ENCODE assay signal across 8 cellular contexts in genomic region chr6:33207569-33208088, GRCh38.
DNase-seq lines count a peak whose midpoint lies in the region; ATAC-seq and TF ChIP-seq lines count a peak whose summit lies in the region.

No MANE protein-coding gene starts in this region.

- H3K27ac ChIP-seq in layer of hippocampus (ENCODE audit: low read depth, low read length), result peak overlapping the region; percentile 94

- no peak for ATAC-seq in central memory CD8-positive, alpha-beta T cell (replicated peaks; ENCODE audit: extremely low read depth, poor library complexity, severe bottlenecking)
- ATAC-seq in HG03354 (IDR thresholded peaks at IDR 0.05; ENCODE audit: poor library complexity, severe bottlenecking, unreplicated experiment), result no peak

- H3K36me3 Mint-ChIP-seq in central memory CD8-positive, alpha-beta T cell (ENCODE audit: insufficient read depth), result peaks cover 38% of the 10 kb centered on the region

- no peaks in the 10 kb centered on the region for H3K27me3 ChIP-seq in layer of hippocampus (ENCODE audit: control insufficient read depth, insufficient read depth, low read length)

- in situ Hi-C loops in GM13976 (cut with MboI; ENCODE audit: low sequenced_read_pairs, unreplicated experiment), result no loop called here

- no peaks in the 10 kb centered on the region for H3K9me3 Mint-ChIP-seq in central memory CD8-positive, alpha-beta T cell

- peaks cover 5% of the 10 kb centered on the region for H3K27me3 Mint-ChIP-seq in central memory CD8-positive, alpha-beta T cell

- DNase-seq in GM12864 (ENCODE audit: low read depth) (no peak), NCI-H2227 treated with DMSO at 0.1 percent for 48 hours (lab: John Stamatoyannopoulos, UW) (peak; percentile 40), stromal cell of bone marrow (ENCODE audit: low read depth) (peak; percentile 36), GM13976 (ENCODE audit: low spot score) (no peak), COR-L47 (lab: John Stamatoyannopoulos, UW) (no peak)
- DNase-seq in central memory CD8-positive, alpha-beta T cell (ENCODE audit: low spot score in 2 of 2), result no peak

- TF ChIP-seq CTCF in GM12864 (IDR thresholded peaks at IDR 0.05; ENCODE audit: low read depth, low read length, missing control alignments) (no peak), GM13976 (IDR thresholded peaks at IDR 0.05; ENCODE audit: borderline replicate concordance, control extremely low read depth, extremely low read depth, insufficient read depth, missing control alignments) (no peak)

- peaks cover 58% of the 10 kb centered on the region for H3K4me1 Mint-ChIP-seq in central memory CD8-positive, alpha-beta T cell

- peak overlapping the region; percentile 83 for H3K4me3 ChIP-seq in GM12864 (ENCODE audit: low read depth, low read length)

- peak overlapping the region; percentile 85 for H3K4me3 Mint-ChIP-seq in central memory CD8-positive, alpha-beta T cell

- peak overlapping the region; percentile 90 for H3K27ac Mint-ChIP-seq in central memory CD8-positive, alpha-beta T cell (ENCODE audit: low read depth)

Comparison
In these comparisons a context has a peak if more than half of its experiments do, and no peak if none do; other contexts are left out.
1. DNase-seq: peak in NCI-H2227 treated with DMSO at 0.1 percent for 48 hours (single experiment) and stromal cell of bone marrow (single experiment); none in GM12864 (single experiment), central memory CD8-positive, alpha-beta T cell (0 of 2), GM13976 (single experiment) and COR-L47 (single experiment).